ENCODE assay signal across 8 cellular contexts in genomic region chr11:64339754-64340408, GRCh38.
DNase-seq lines count a peak whose midpoint lies in the region; ATAC-seq, FAIRE-seq and TF ChIP-seq lines count a peak whose summit lies in the region.

TSS of gene CCDC88B (plus strand) at chr11:64340204. CDS start at chr11:64340267, 63 bp downstream.

- peak within 1 kb of the TSS; percentile 59 for H3K4me3 ChIP-seq in coronary artery

- TF ChIP-seq CTCF in coronary artery (IDR thresholded peaks at IDR 0.05), result no peak

- ATAC-seq in HG03460 (IDR thresholded peaks at IDR 0.05; ENCODE audit: unreplicated experiment), result peak; percentile 49

- no peak for FAIRE-seq in HTR-8/SVneo (lab: Jason Lieb, UNC)

- H3K27ac ChIP-seq in coronary artery, result peak within 1 kb of the TSS in 1 of 2 donors; percentile 41

- TF ChIP-seq POLR2A in GM19193 (IDR thresholded peaks at IDR 0.05; ENCODE audit: extremely low read depth, insufficient read depth, insufficient read length), result peak; percentile 69

- peak; percentile 54 to 85 (median 73) for DNase-seq in activated CD4-positive, CD25-positive, alpha-beta regulatory T cell (lab: John Stamatoyannopoulos, UW)
- DNase-seq in coronary artery (ENCODE audit: low spot score) (peak; percentile 75), pons (ENCODE audit: low spot score) (peak; percentile 45), HTR-8/SVneo (ENCODE audit: insufficient read length, low spot score) (no peak), NCI-H146 treated with DMSO at 0.1 percent for 48 hours (lab: John Stamatoyannopoulos, UW; ENCODE audit: unreplicated experiment) (no peak), NCI-H2029 treated with DMSO at 0.1 percent for 48 hours (lab: John Stamatoyannopoulos, UW) (no peak)

Comparison
In these comparisons a context has a peak if more than half of its experiments do, and no peak if none do; other contexts are left out.
1. DNase-seq: peak in activated CD4-positive, CD25-positive, alpha-beta regulatory T cell (4 of 4), coronary artery (single experiment) and pons (single experiment); none in HTR-8/SVneo (single experiment), NCI-H146 treated with DMSO at 0.1 percent for 48 hours (single experiment) and NCI-H2029 treated with DMSO at 0.1 percent for 48 hours (single experiment).